In genomic region chr6:30556964-30557682, GRCh38 we compare ENCODE assay signal across 8 cellular contexts. TPM values are rescaled to one million over a fixed set of nuclear protein-coding genes. Genes with fewer than 3 reads are reported as not detected.
DNase-seq lines count a peak whose midpoint lies in the region; ATAC-seq and TF ChIP-seq lines count a peak whose summit lies in the region.

A gene with protein sequence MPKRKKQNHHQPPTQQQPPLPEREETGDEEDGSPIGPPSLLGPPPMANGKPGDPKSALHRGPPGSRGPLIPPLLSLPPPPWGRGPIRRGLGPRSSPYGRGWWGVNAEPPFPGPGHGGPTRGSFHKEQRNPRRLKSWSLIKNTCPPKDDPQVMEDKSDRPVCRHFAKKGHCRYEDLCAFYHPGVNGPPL (plus strand): TSS chr6:30557295. CDS start chr6:30557345, 50 bp downstream.

- H3K4me3 ChIP-seq in dorsolateral prefrontal cortex, result peak within 1 kb of the TSS; percentile 69 to 100 (median 95)
- H3K4me3 ChIP-seq in lower lobe of right lung, result peak within 1 kb of the TSS; percentile 92

- DNase-seq in CD14-positive monocyte (ENCODE audit: low spot score) (peak; percentile 76), NCI-H526 treated with DMSO at 0.1 percent for 48 hours (lab: John Stamatoyannopoulos, UW) (peak; percentile 91), dorsolateral prefrontal cortex (peak; percentile 86 to 98 (median 95)), lower lobe of right lung (peak; percentile 88)
- DNase-seq in activated CD4-positive, alpha-beta T cell treated with anti-CD3 and anti-CD28 coated beads, Interleukin-2, amount 50 U/mL, for 24 hours (ENCODE audit: low read depth in 1 of 2, low spot score in 1 of 2), result peak; percentile 70 to 86
- DNase-seq in stimulated activated CD4-positive, alpha-beta T cell treated with anti-CD3 and anti-CD28 coated beads, TNF-alpha, amount 100 ng/mL, for 48 hours (ENCODE audit: low read depth in 3 of 3), result peak; percentile 72 to 85 (median 85)

- H3K4me1 Mint-ChIP-seq in CD14-positive monocyte, result peaks cover 19% of the 10 kb centered on the region

- peaks cover 24% of the 10 kb centered on the region for H3K4me1 ChIP-seq in lower lobe of right lung

- no peaks in the 10 kb centered on the region for H3K27me3 ChIP-seq in dorsolateral prefrontal cortex
- no peaks in the 10 kb centered on the region for H3K27me3 ChIP-seq in lower lobe of right lung (ENCODE audit: low read depth)

- H3K36me3 Mint-ChIP-seq in CD14-positive monocyte, result peaks cover 36 to 39% of the 10 kb centered on the region in 2 donors

- TF ChIP-seq CTCF in CD14-positive monocyte (IDR thresholded peaks at IDR 0.05) (no peak), dorsolateral prefrontal cortex (IDR thresholded peaks at IDR 0.05 in 54 of 56, conservative IDR thresholded peaks at IDR 0.05 in 2 of 56; ENCODE audit: low read depth in 1 of 56, partially characterized antibody in 56 of 56) (peak in 3 of 56 donors; percentile 5 to 19 (median 6)), lower lobe of right lung (IDR thresholded peaks at IDR 0.05) (no peak)

- H3K36me3 ChIP-seq in lower lobe of right lung, result peaks cover 36% of the 10 kb centered on the region

- H3K4me3 Mint-ChIP-seq in CD14-positive monocyte, result peak within 1 kb of the TSS; percentile 95

- H3K27ac ChIP-seq in dorsolateral prefrontal cortex (peak within 1 kb of the TSS; percentile 73 to 100 (median 97)), lower lobe of right lung (peak within 1 kb of the TSS; percentile 98)

- H3K27ac Mint-ChIP-seq in CD14-positive monocyte, result peak within 1 kb of the TSS; percentile 95 to 100 (median 99)

- peaks cover 0 to 6% (median 4%) of the 10 kb centered on the region in 3 donors for H3K27me3 Mint-ChIP-seq in CD14-positive monocyte (ENCODE audit: low read depth in 3 of 3)

- intact Hi-C loops in CD14-positive monocyte (cut with micrococcal nuclease) (loop anchor here (2.0 kb wide), 2 partner anchors 14 to 60 kb away; partner anchors contain the start of genes ABCF1 (in 2 of the 2), MRPS18B (in 2 of the 2) and PPP1R10 (in 2 of the 2)), dorsolateral prefrontal cortex (cut with DNase I) (loop anchor here (1.0 to 10.0 kb wide), 4 partner anchors 14 to 212 kb away; partner anchors contain the start of genes ABCF1 (in 2 of the 2), MRPS18B (in 1 of the 2), PPP1R10 (in 1 of the 2) and RPP21 (in 1 of the 2)), lower lobe of right lung (cut with DNase I) (no loop called here)

- H3K9me3 Mint-ChIP-seq in CD14-positive monocyte, result peaks cover 0 to 1% (median 0%) of the 10 kb centered on the region in 7 donors

- ATAC-seq in GM19351 (IDR thresholded peaks at IDR 0.05; ENCODE audit: unreplicated experiment), result peak; percentile 60
- ATAC-seq in HG03520 (IDR thresholded peaks at IDR 0.05; ENCODE audit: unreplicated experiment), result peak; percentile 53
- peak; percentile 89 to 90 for ATAC-seq in lower lobe of right lung

- no peaks in the 10 kb centered on the region for H3K9me3 ChIP-seq in lower lobe of right lung

RNA-seq across cellular contexts. Expression of the gene that starts here (rescaled TPM):
- polyA plus RNA-seq in CD14-positive monocyte, result 1 to 10 TPM; 2.8 to 3.6 TPM
- total RNA-seq in dorsolateral prefrontal cortex (10 to 100 TPM; 12.5 to 28.4 (median 19.5) TPM), lower lobe of right lung (7.5 TPM)

Comparison
In these comparisons a context has a peak if more than half of its experiments do, and no peak if none do; other contexts are left out.
1. Peak in every context shown above with its lines: DNase-seq, ATAC-seq, H3K4me3 ChIP-seq and H3K27ac ChIP-seq.